Comparison of ENCODE assay signal across 8 cellular contexts in the genomic region with DNA sequence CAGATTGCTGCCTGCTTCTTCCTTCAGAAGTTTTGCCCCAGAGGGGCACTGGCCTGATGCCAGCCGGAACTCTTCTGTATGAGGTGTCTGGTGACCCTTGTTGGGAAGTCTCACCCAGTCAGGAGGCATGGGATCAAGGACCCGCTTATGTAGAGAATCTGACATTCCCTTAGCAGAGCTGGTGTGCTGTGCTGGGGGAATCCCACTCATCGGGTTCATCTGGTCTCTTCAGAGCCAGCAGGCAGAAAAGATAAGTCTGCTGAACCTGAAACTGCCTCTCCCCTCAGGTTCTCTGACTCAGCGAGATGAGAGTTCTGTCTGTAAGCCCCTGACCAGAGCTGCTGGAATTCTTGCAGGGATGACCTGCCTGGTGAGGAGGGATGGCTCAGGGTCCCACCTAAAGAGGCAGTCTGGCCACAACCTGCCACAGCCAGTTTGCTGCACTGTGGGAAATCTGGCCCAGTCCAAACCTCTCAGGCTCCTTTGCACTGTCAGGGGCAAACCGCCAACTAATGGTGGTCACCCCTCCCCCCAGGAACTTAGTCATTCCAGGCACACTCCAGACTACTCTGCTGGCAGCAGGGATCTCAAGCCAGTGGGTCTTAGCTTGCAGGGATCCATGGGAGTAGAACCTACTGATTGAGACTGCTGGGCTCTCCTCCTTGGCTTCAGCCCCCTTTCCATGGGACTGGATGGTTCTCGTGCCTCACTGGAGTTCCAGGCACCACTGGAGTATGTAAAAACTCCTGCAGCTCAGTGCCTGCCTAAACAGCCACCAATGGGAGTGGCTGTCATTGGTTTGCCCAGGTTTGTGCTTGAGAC.
DNase-seq lines count a peak whose midpoint lies in the region; ATAC-seq and TF ChIP-seq lines count a peak whose summit lies in the region.

No MANE protein-coding gene starts in this region.

- H3K4me3 ChIP-seq in GM12865 (ENCODE audit: low read depth, low read length): peak overlapping the region; percentile 57

- peaks cover 0 to 4% of the 10 kb centered on the region in 2 donors for H3K27me3 Mint-ChIP-seq in stimulated activated naive B cell treated with anti-CD40 and anti-IgM and Interleukin-4, amounts not matched to agents 10 μg/mL and 1 μg/mL and 100 μg/mL, for 72 hours

- H3K4me1 Mint-ChIP-seq in stimulated activated naive B cell treated with anti-CD40 and anti-IgM and Interleukin-4, amounts not matched to agents 10 μg/mL and 1 μg/mL and 100 μg/mL, for 72 hours: peaks cover 49 to 78% of the 10 kb centered on the region in 2 donors

- no peak for TF ChIP-seq CTCF in GM12865 (IDR thresholded peaks at IDR 0.05; ENCODE audit: insufficient read depth, low read depth, low read length, missing control alignments)

- peak overlapping the region; percentile 98 for H3K27ac Mint-ChIP-seq in stimulated activated naive B cell treated with anti-CD40 and anti-IgM and Interleukin-4, amounts not matched to agents 10 μg/mL and 1 μg/mL and 100 μg/mL, for 72 hours

- DNase-seq in GM12865 (ENCODE audit: low read depth) (peak; percentile 83), RPMI8226 (peak; percentile 53), amniotic epithelial cell (ENCODE audit: low read depth) (peak; percentile 91), kidney glomerular epithelial cell (lab: John Stamatoyannopoulos, UW) (peak; percentile 95)
- DNase-seq in stimulated activated naive B cell treated with anti-CD40 and anti-IgM and Interleukin-4, amounts not matched to agents 10 μg/mL and 1 μg/mL and 100 μg/mL, for 72 hours: peak; percentile 43

- peak; percentile 43 for ATAC-seq in HG02798 (IDR thresholded peaks at IDR 0.05; ENCODE audit: poor library complexity, unreplicated experiment)
- peak; percentile 29 to 41 for ATAC-seq in stimulated activated naive B cell treated with anti-CD40 and anti-IgM and Interleukin-4, amounts not matched to agents 10 μg/mL and 1 μg/mL and 100 μg/mL, for 72 hours (replicated peaks)
- ATAC-seq in HG02840 (IDR thresholded peaks at IDR 0.05; ENCODE audit: low FRiP score, unreplicated experiment): no peak
- no peak for ATAC-seq in GM21526 (IDR thresholded peaks at IDR 0.05; ENCODE audit: low FRiP score, unreplicated experiment)

- H3K9me3 Mint-ChIP-seq in stimulated activated naive B cell treated with anti-CD40 and anti-IgM and Interleukin-4, amounts not matched to agents 10 μg/mL and 1 μg/mL and 100 μg/mL, for 72 hours: peaks cover 0 to 5% of the 10 kb centered on the region in 2 donors

- H3K36me3 Mint-ChIP-seq in stimulated activated naive B cell treated with anti-CD40 and anti-IgM and Interleukin-4, amounts not matched to agents 10 μg/mL and 1 μg/mL and 100 μg/mL, for 72 hours: peaks cover 79 to 86% of the 10 kb centered on the region in 2 donors

- peak overlapping the region; percentile 83 to 88 for H3K4me3 Mint-ChIP-seq in stimulated activated naive B cell treated with anti-CD40 and anti-IgM and Interleukin-4, amounts not matched to agents 10 μg/mL and 1 μg/mL and 100 μg/mL, for 72 hours

Comparison
In these comparisons a context has a peak if more than half of its experiments do, and no peak if none do; other contexts are left out.
1. DNase-seq: peak in every context shown above with its lines; median percentile 95 in kidney glomerular epithelial cell; 91 in amniotic epithelial cell; 83 in GM12865; 53 in RPMI8226; 43 in stimulated activated naive B cell treated with anti-CD40 and anti-IgM and Interleukin-4, amounts not matched to agents 10 μg/mL and 1 μg/mL and 100 μg/mL, for 72 hours.
2. ATAC-seq: peak in HG02798 (single experiment) and stimulated activated naive B cell treated with anti-CD40 and anti-IgM and Interleukin-4, amounts not matched to agents 10 μg/mL and 1 μg/mL and 100 μg/mL, for 72 hours (2 of 2); none in HG02840 (single experiment) and GM21526 (single experiment).